1 cellular context compared by ENCODE assay signal in genomic region chr3:142004025-142004424, GRCh38.
TF ChIP-seq lines count a peak whose summit lies in the region.

No MANE protein-coding gene starts in this region.

TF ChIP-seq in IMR-90, 13 proteins besides CTCF, POLR2A, EP300 and RAD21 (continued from another document):
- TF ChIP-seq, protein P1, sequence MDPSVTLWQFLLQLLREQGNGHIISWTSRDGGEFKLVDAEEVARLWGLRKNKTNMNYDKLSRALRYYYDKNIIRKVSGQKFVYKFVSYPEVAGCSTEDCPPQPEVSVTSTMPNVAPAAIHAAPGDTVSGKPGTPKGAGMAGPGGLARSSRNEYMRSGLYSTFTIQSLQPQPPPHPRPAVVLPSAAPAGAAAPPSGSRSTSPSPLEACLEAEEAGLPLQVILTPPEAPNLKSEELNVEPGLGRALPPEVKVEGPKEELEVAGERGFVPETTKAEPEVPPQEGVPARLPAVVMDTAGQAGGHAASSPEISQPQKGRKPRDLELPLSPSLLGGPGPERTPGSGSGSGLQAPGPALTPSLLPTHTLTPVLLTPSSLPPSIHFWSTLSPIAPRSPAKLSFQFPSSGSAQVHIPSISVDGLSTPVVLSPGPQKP (IDR thresholded peaks at IDR 0.05; ENCODE audit: borderline replicate concordance, low read depth, low read length) = no peak
- TF ChIP-seq RFX5 (IDR thresholded peaks at IDR 0.05; ENCODE audit: low read depth, low read length) (no peak), BHLHE40 (IDR thresholded peaks at IDR 0.05; ENCODE audit: low read depth, low read length) (no peak), NFE2L2 (IDR thresholded peaks at IDR 0.05; ENCODE audit: low read depth, low read length) (no peak), RCOR1 (IDR thresholded peaks at IDR 0.05; ENCODE audit: insufficient replicate concordance, low read length) (no peak), FOS (IDR thresholded peaks at IDR 0.05; ENCODE audit: low read depth, low read length) (no peak), CHD1 (IDR thresholded peaks at IDR 0.05; ENCODE audit: low read depth, low read length) (no peak), CEBPB (IDR thresholded peaks at IDR 0.05; ENCODE audit: low read depth, low read length) (no peak), MAFK (IDR thresholded peaks at IDR 0.05; ENCODE audit: low read depth, low read length) (no peak), MXI1 (IDR thresholded peaks at IDR 0.05; ENCODE audit: borderline replicate concordance, low read depth, low read length) (no peak), MAZ (IDR thresholded peaks at IDR 0.05; ENCODE audit: borderline replicate concordance, low read depth, low read length) (no peak)
- TF ChIP-seq, protein P2, sequence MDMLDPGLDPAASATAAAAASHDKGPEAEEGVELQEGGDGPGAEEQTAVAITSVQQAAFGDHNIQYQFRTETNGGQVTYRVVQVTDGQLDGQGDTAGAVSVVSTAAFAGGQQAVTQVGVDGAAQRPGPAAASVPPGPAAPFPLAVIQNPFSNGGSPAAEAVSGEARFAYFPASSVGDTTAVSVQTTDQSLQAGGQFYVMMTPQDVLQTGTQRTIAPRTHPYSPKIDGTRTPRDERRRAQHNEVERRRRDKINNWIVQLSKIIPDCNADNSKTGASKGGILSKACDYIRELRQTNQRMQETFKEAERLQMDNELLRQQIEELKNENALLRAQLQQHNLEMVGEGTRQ (IDR thresholded peaks at IDR 0.05; ENCODE audit: low read depth, low read length) = no peak
